ENCODE assay signal across 9 cellular contexts in the genomic region with DNA sequence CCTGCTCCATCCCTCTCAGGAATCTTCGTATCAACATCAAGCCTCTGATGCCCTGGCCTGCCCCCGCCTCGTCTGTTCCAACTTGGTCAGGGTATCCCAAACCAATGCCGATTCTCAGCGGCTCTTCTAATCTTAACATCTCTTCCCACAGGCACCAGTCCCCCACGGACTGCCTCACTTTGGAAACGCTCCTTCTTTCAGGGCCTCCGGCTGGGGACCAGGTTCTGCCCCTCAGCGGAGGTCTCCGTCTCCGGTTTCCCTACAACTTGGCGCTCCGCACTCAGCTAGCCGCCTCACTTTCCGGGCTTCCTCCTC. TPM values are rescaled to one million over a fixed set of nuclear protein-coding genes. Genes with fewer than 3 reads are reported as not detected.
DNase-seq lines count a peak whose midpoint lies in the region; ATAC-seq and TF ChIP-seq lines count a peak whose summit lies in the region.
"Had no signal": no experiment of that assay in that cellular context is flagged by ENCODE, and none has a peak within 500 bp of the region (broad histone marks: within the 10 kb centered on the region; RNA-seq: fewer than 3 reads in every experiment).

No MANE protein-coding gene starts in this region.

- peak overlapping the region; percentile 54 for H3K27ac ChIP-seq in WERI-Rb-1
- H3K27ac ChIP-seq in hepatocyte, result peak overlapping the region; percentile 55

- H3K79me2 ChIP-seq in hepatocyte, result peaks cover 16% of the 10 kb centered on the region

- TF ChIP-seq CTCF in WERI-Rb-1 (IDR thresholded peaks at IDR 0.05; ENCODE audit: low read depth, low read length), result no peak
- TF ChIP-seq CTCF in hepatocyte (IDR thresholded peaks at IDR 0.05; ENCODE audit: poor library complexity), result no peak

- no peak for DNase-seq in activated CD4-positive, alpha-beta T cell treated with anti-CD3 and anti-CD28 coated beads, Interleukin-2, amount 10 ng/mL, durations not matched to agents 7 days and 5 days
- DNase-seq in activated CD4-positive, alpha-beta T cell treated with anti-CD3 and anti-CD28 coated beads for 1 hour, result no peak
- DNase-seq in WERI-Rb-1 (no peak), hepatocyte (ENCODE audit: low spot score) (no peak), HCEC 1CT (no peak), DMS79 (lab: John Stamatoyannopoulos, UW) (no peak)
- DNase-seq in stimulated activated naive B cell treated with anti-CD40 and anti-IgM and Interleukin-4, amounts not matched to agents 10 μg/mL and 1 μg/mL and 100 μg/mL, for 72 hours, result no peak

- peak overlapping the region; percentile 60 for H2AFZ ChIP-seq in hepatocyte

- H4K20me1 ChIP-seq in hepatocyte (ENCODE audit: insufficient read depth, poor library complexity, severe bottlenecking), result no peaks in the 10 kb centered on the region

- peak overlapping the region; percentile 99 for H3K4me3 Mint-ChIP-seq in activated CD4-positive, alpha-beta T cell treated with anti-CD3 and anti-CD28 coated beads, Interleukin-2, amount 10 ng/mL, durations not matched to agents 7 days and 5 days
- peak overlapping the region; percentile 96 to 97 for H3K4me3 Mint-ChIP-seq in stimulated activated naive B cell treated with anti-CD40 and anti-IgM and Interleukin-4, amounts not matched to agents 10 μg/mL and 1 μg/mL and 100 μg/mL, for 72 hours

- H3K27me3 Mint-ChIP-seq in activated CD4-positive, alpha-beta T cell treated with anti-CD3 and anti-CD28 coated beads, Interleukin-2, amount 10 ng/mL, durations not matched to agents 7 days and 5 days, result no peaks in the 10 kb centered on the region
- no peaks in the 10 kb centered on the region for H3K27me3 Mint-ChIP-seq in stimulated activated naive B cell treated with anti-CD40 and anti-IgM and Interleukin-4, amounts not matched to agents 10 μg/mL and 1 μg/mL and 100 μg/mL, for 72 hours

- H3K36me3 ChIP-seq in WERI-Rb-1 (peaks cover 39% of the 10 kb centered on the region), hepatocyte (replicated peaks; ENCODE audit: insufficient read depth, low read depth) (no peaks in the 10 kb centered on the region)

- H3K9me3 Mint-ChIP-seq in activated CD4-positive, alpha-beta T cell treated with anti-CD3 and anti-CD28 coated beads, Interleukin-2, amount 10 ng/mL, durations not matched to agents 7 days and 5 days, result no peaks in the 10 kb centered on the region
- no peaks in the 10 kb centered on the region for H3K9me3 Mint-ChIP-seq in stimulated activated naive B cell treated with anti-CD40 and anti-IgM and Interleukin-4, amounts not matched to agents 10 μg/mL and 1 μg/mL and 100 μg/mL, for 72 hours

- peak overlapping the region; percentile 97 for H3K4me2 ChIP-seq in hepatocyte

- H3K9me3 ChIP-seq in WERI-Rb-1 (ENCODE audit: severe bottlenecking), result no peaks in the 10 kb centered on the region
- no peaks in the 10 kb centered on the region for H3K9me3 ChIP-seq in hepatocyte (ENCODE audit: low read depth)

- peaks cover 33% of the 10 kb centered on the region for H3K36me3 Mint-ChIP-seq in activated CD4-positive, alpha-beta T cell treated with anti-CD3 and anti-CD28 coated beads, Interleukin-2, amount 10 ng/mL, durations not matched to agents 7 days and 5 days (ENCODE audit: low read depth)
- peaks cover 26 to 40% of the 10 kb centered on the region in 2 donors for H3K36me3 Mint-ChIP-seq in stimulated activated naive B cell treated with anti-CD40 and anti-IgM and Interleukin-4, amounts not matched to agents 10 μg/mL and 1 μg/mL and 100 μg/mL, for 72 hours

- 3% methylated on average over 15 of the region's 15 CpGs for WGBS in hepatocyte (ENCODE audit: low lambda C conversion rate, missing lambda C conversion rate)

- CTCF ChIA-PET in activated CD4-positive, alpha-beta T cell treated with anti-CD3 and anti-CD28 coated beads, Interleukin-2, amount 10 ng/mL, durations not matched to agents 7 days and 5 days (lab: Charles Lee), result interaction anchor here (0.6 to 4.9 kb wide), 11 partner anchors 9 to 241 kb away, joined by 3 to 26 read pairs (median 3); a partner anchor contains a TSS

- H3K27ac Mint-ChIP-seq in activated CD4-positive, alpha-beta T cell treated with anti-CD3 and anti-CD28 coated beads, Interleukin-2, amount 10 ng/mL, durations not matched to agents 7 days and 5 days, result peak overlapping the region; percentile 95
- peak overlapping the region; percentile 97 for H3K27ac Mint-ChIP-seq in stimulated activated naive B cell treated with anti-CD40 and anti-IgM and Interleukin-4, amounts not matched to agents 10 μg/mL and 1 μg/mL and 100 μg/mL, for 72 hours

- POLR2A ChIA-PET in activated CD4-positive, alpha-beta T cell treated with anti-CD3 and anti-CD28 coated beads, Interleukin-2, amount 10 ng/mL, durations not matched to agents 7 days and 5 days (lab: Charles Lee), result no interaction called here

- H3K4me3 ChIP-seq in WERI-Rb-1 (ENCODE audit: low read depth, low read length) (peak overlapping the region; percentile 78), hepatocyte (peak overlapping the region; percentile 51)

- H3K27me3 ChIP-seq in WERI-Rb-1 (ENCODE audit: insufficient read depth, low read depth, severe bottlenecking), result no peaks in the 10 kb centered on the region
- no peaks in the 10 kb centered on the region for H3K27me3 ChIP-seq in hepatocyte

- peaks cover 45% of the 10 kb centered on the region for H3K4me1 Mint-ChIP-seq in activated CD4-positive, alpha-beta T cell treated with anti-CD3 and anti-CD28 coated beads, Interleukin-2, amount 10 ng/mL, durations not matched to agents 7 days and 5 days
- H3K4me1 Mint-ChIP-seq in stimulated activated naive B cell treated with anti-CD40 and anti-IgM and Interleukin-4, amounts not matched to agents 10 μg/mL and 1 μg/mL and 100 μg/mL, for 72 hours, result peaks cover 26 to 43% of the 10 kb centered on the region in 2 donors

- H3K9me2 ChIP-seq in hepatocyte (replicated peaks; ENCODE audit: insufficient read depth), result no peaks in the 10 kb centered on the region

- peaks cover 20% of the 10 kb centered on the region for H3K4me1 ChIP-seq in hepatocyte (ENCODE audit: insufficient read depth)

- ATAC-seq in stimulated activated naive B cell treated with anti-CD40 and anti-IgM and Interleukin-4, amounts not matched to agents 10 μg/mL and 1 μg/mL and 100 μg/mL, for 72 hours (replicated peaks), result peak in 1 of 2 donors; percentile 12
- ATAC-seq in HG02623 (IDR thresholded peaks at IDR 0.05; ENCODE audit: unreplicated experiment), result no peak

RNA-seq across cellular contexts. Expression of a gene that starts 0.5 kb away (rescaled TPM):
- total RNA-seq in activated CD4-positive, alpha-beta T cell treated with anti-CD3 and anti-CD28 coated beads, Interleukin-2, amount 10 ng/mL, durations not matched to agents 7 days and 5 days, result 10 to 100 TPM; 31.7 to 34.3 TPM
- 35.3 and 35.8 TPM in 2 replicates for total RNA-seq in hepatocyte
- polyA plus RNA-seq in hepatocyte, result 25.6 and 32.9 TPM in 2 replicates

RNA-seq across cellular contexts. Expression of a gene that starts 5.8 kb away (rescaled TPM):
- total RNA-seq in activated CD4-positive, alpha-beta T cell treated with anti-CD3 and anti-CD28 coated beads, Interleukin-2, amount 10 ng/mL, durations not matched to agents 7 days and 5 days, result 10 to 100 TPM; 40.7 to 42.3 TPM
- total RNA-seq in hepatocyte, result 36.9 and 51.0 TPM in 2 replicates
- polyA plus RNA-seq in hepatocyte, result 68.2 and 70.0 TPM in 2 replicates

RNA-seq across cellular contexts. Expression of a gene that starts 16.2 kb away (rescaled TPM):
- not detected for total RNA-seq in activated CD4-positive, alpha-beta T cell treated with anti-CD3 and anti-CD28 coated beads, Interleukin-2, amount 10 ng/mL, durations not matched to agents 7 days and 5 days
- not detected in 2 replicates for total RNA-seq in hepatocyte
- polyA plus RNA-seq in hepatocyte, result not detected in 2 replicates
- total RNA-seq: Daoy had no signal

RNA-seq across cellular contexts. Expression of a gene that starts 22.0 kb away (rescaled TPM):
- total RNA-seq in activated CD4-positive, alpha-beta T cell treated with anti-CD3 and anti-CD28 coated beads, Interleukin-2, amount 10 ng/mL, durations not matched to agents 7 days and 5 days, result 1 to 10 TPM; 2.0 to 2.5 TPM
- total RNA-seq in hepatocyte, result 38.0 and 42.4 TPM in 2 replicates
- 73.1 and 111 TPM in 2 replicates for polyA plus RNA-seq in hepatocyte

RNA-seq across cellular contexts. Expression of a gene that starts 39.5 kb away (rescaled TPM):
- total RNA-seq in activated CD4-positive, alpha-beta T cell treated with anti-CD3 and anti-CD28 coated beads, Interleukin-2, amount 10 ng/mL, durations not matched to agents 7 days and 5 days, result not detected
- not detected in 2 replicates for total RNA-seq in hepatocyte
- polyA plus RNA-seq in hepatocyte, result not detected in 2 replicates
- total RNA-seq: Daoy had no signal
